ENCODE assay signal across 1 cellular context in genomic region chr7:13009517-13009916, GRCh38.
TF ChIP-seq lines count a peak whose summit lies in the region.

No MANE protein-coding gene starts in this region.

TF ChIP-seq in HepG2, 621 proteins besides CTCF, POLR2A, EP300 and RAD21:
- TF ChIP-seq MED8 (CRISPR knock-in tag; IDR thresholded peaks at IDR 0.05; ENCODE audit: insufficient replicate concordance), result no peak
- TF ChIP-seq FOXP1 (IDR thresholded peaks at IDR 0.05), result peak; percentile 97
- no peak for TF ChIP-seq FOXP1 (CRISPR knock-in tag; IDR thresholded peaks at IDR 0.05)
